Comparison of ENCODE assay signal across 8 cellular contexts in genomic region chr4:112516076-112516385, GRCh38. TPM values are rescaled to one million over a fixed set of nuclear protein-coding genes. Genes with fewer than 3 reads are reported as not detected.
DNase-seq lines count a peak whose midpoint lies in the region; ATAC-seq and TF ChIP-seq lines count a peak whose summit lies in the region.

TSS of gene NEUROG2 (minus strand) at chr4:112516180. CDS start at chr4:112515475, 705 bp downstream.

- TF ChIP-seq EP300 in transverse colon (IDR thresholded peaks at IDR 0.05; ENCODE audit: low read depth): no peak

- intact Hi-C loops in lower leg skin (cut with DNase I; ENCODE audit: low total_unique reads) (no loop called here), transverse colon (cut with DNase I; ENCODE audit: low total_unique reads) (no loop called here)

- H3K4me3 ChIP-seq in astrocyte of the cerebellum (ENCODE audit: low read depth, low read length): peak within 1 kb of the TSS; percentile 48
- peak within 1 kb of the TSS; percentile 39 for H3K4me3 ChIP-seq in lower leg skin (ENCODE audit: low read depth, poor library complexity, severe bottlenecking)
- H3K4me3 ChIP-seq in transverse colon: peak within 1 kb of the TSS; percentile 27 to 54 (median 38)

- H3K36me3 ChIP-seq in transverse colon: no peaks in the 10 kb centered on the region

- peaks cover 91% of the 10 kb centered on the region for H3K27me3 Mint-ChIP-seq in activated T-cell treated with anti-CD3 and anti-CD28 coated beads, Interleukin-2, amount 50 U/mL, for 4 hours (ENCODE audit: low read depth)

- 0 to 1% methylated on average over 13 of the region's 13 CpGs for WGBS in lower leg skin, 2 donors
- 0% methylated on average over 1 to 9 of the region's 13 CpGs for WGBS in transverse colon (ENCODE audit: low coverage in 1 of 2), 2 donors

- peaks cover 46% of the 10 kb centered on the region for H3K4me1 Mint-ChIP-seq in activated T-cell treated with anti-CD3 and anti-CD28 coated beads, Interleukin-2, amount 50 U/mL, for 4 hours (ENCODE audit: low read depth)

- no peak for TF ChIP-seq CTCF in astrocyte of the cerebellum (IDR thresholded peaks at IDR 0.05; ENCODE audit: low read depth, low read length, missing control alignments)
- TF ChIP-seq CTCF in lower leg skin (IDR thresholded peaks at IDR 0.05): no peak
- no peak for TF ChIP-seq CTCF in transverse colon (IDR thresholded peaks at IDR 0.05)

- ATAC-seq in activated T-cell treated with anti-CD3 and anti-CD28 coated beads, Interleukin-2, amount 50 U/mL, for 4 hours: no peak
- no peak for ATAC-seq in HG03159 (IDR thresholded peaks at IDR 0.05; ENCODE audit: unreplicated experiment)

- peaks cover 1% of the 10 kb centered on the region for H3K36me3 Mint-ChIP-seq in activated T-cell treated with anti-CD3 and anti-CD28 coated beads, Interleukin-2, amount 50 U/mL, for 4 hours (ENCODE audit: insufficient read depth)

- peaks cover 10 to 44% (median 38%) of the 10 kb centered on the region in 4 donors for H3K4me1 ChIP-seq in transverse colon

- in situ Hi-C loops in astrocyte of the cerebellum (cut with HindIII; ENCODE audit: low sequenced_read_pairs) (no loop called here), transverse colon (cut with MboI; ENCODE audit: low pct_ligation_motif_present in 1 of 4, low pct_unique_long_range_greater_than_20kb in 1 of 4, low sequenced_read_pairs in 3 of 4) (no loop called here)

- peaks cover 100% of the 10 kb centered on the region for H3K27me3 ChIP-seq in transverse colon

- H3K4me3 Mint-ChIP-seq in activated T-cell treated with anti-CD3 and anti-CD28 coated beads, Interleukin-2, amount 50 U/mL, for 4 hours: peak within 1 kb of the TSS; percentile 86

- H3K9me3 ChIP-seq in transverse colon: no peaks in the 10 kb centered on the region

- peaks cover 8% of the 10 kb centered on the region for H3K9me3 Mint-ChIP-seq in activated T-cell treated with anti-CD3 and anti-CD28 coated beads, Interleukin-2, amount 50 U/mL, for 4 hours

- DNase-seq in activated T-cell treated with anti-CD3 and anti-CD28 coated beads, Interleukin-2, amount 50 U/mL, for 4 hours: no peak
- DNase-seq in activated T-cell treated with anti-CD3 and anti-CD28 coated beads, Interleukin-2, amount 50 U/mL, for 48 hours: no peak
- no peak for DNase-seq in astrocyte of the cerebellum (ENCODE audit: low read depth)
- DNase-seq in lower leg skin (ENCODE audit: low spot score in 2 of 2): no peak
- no peak for DNase-seq in transverse colon
- DNase-seq in NCI-H1417 treated with DMSO at 0.1 percent for 48 hours (lab: John Stamatoyannopoulos, UW): no peak
- no peak for DNase-seq in superior temporal gyrus (ENCODE audit: extremely low spot score)

- no peak within 1 kb of the TSS for H3K27ac ChIP-seq in transverse colon

- TF ChIP-seq POLR2A in lower leg skin (IDR thresholded peaks at IDR 0.05) (no peak), transverse colon (IDR thresholded peaks at IDR 0.05) (no peak)

RNA-seq across cellular contexts. Expression of gene NEUROG2, which starts in this region (rescaled TPM):
- under 1 TPM in 1 of 3 donors, not detected in 2; 0.11 TPM for total RNA-seq in activated T-cell treated with anti-CD3 and anti-CD28 coated beads, Interleukin-2, amount 50 U/mL, for 4 hours
- total RNA-seq in lower leg skin (not detected), transverse colon (not detected)
